Comparison of ENCODE assay signal across 18 cellular contexts in genomic region chr20:47297746-47298145, GRCh38. TPM values are rescaled to one million over a fixed set of nuclear protein-coding genes. Genes with fewer than 3 reads are reported as not detected.
DNase-seq lines count a peak whose midpoint lies in the region; ATAC-seq and TF ChIP-seq lines count a peak whose summit lies in the region.
"Had no signal": no experiment of that assay in that cellular context is flagged by ENCODE, and none has a peak within 500 bp of the region (broad histone marks: within the 10 kb centered on the region; RNA-seq: fewer than 3 reads in every experiment).

No MANE protein-coding gene starts in this region.

- H3K18ac ChIP-seq in trophoblast cell (ENCODE audit: low read length): no peak overlapping the region

- H3K14ac ChIP-seq in trophoblast cell (ENCODE audit: low read length): no peak overlapping the region

- no peak overlapping the region for H3K4me3 ChIP-seq in trophoblast cell (ENCODE audit: low read depth, low read length)
- H3K4me3 ChIP-seq: Peyer's patch had no signal

- H3K4ac ChIP-seq in trophoblast cell (ENCODE audit: low read depth, low read length): peak overlapping the region; percentile 86

- no peak for ATAC-seq in left ventricle myocardium superior

- no CpG with 5 or more reads among the region's 4 CpGs for WGBS in trophoblast cell (ENCODE audit: extremely low coverage, insufficient coverage, insufficient read length)

- H3K4me2 ChIP-seq in trophoblast cell (ENCODE audit: low read length): no peak overlapping the region

- peak overlapping the region; percentile 51 for H3K27ac Mint-ChIP-seq in dendritic cell treated with granulocyte-macrophage colony-stimulating factor and Interleukin-4, amounts not matched to agents 40 ng/mL and 50 ng/mL, for 4 days
- H3K27ac Mint-ChIP-seq in osteocyte (ENCODE audit: unreplicated experiment): no peak overlapping the region
- no peak overlapping the region for H3K27ac Mint-ChIP-seq in activated CD4-positive, alpha-beta memory T cell treated with anti-CD3 and anti-CD28 coated beads for 36 hours

- peaks cover 99% of the 10 kb centered on the region for H3K36me3 Mint-ChIP-seq in dendritic cell treated with granulocyte-macrophage colony-stimulating factor and Interleukin-4, amounts not matched to agents 40 ng/mL and 50 ng/mL, for 4 days (ENCODE audit: low read depth)
- peaks cover 55% of the 10 kb centered on the region for H3K36me3 Mint-ChIP-seq in osteocyte (ENCODE audit: unreplicated experiment)
- peaks cover 41% of the 10 kb centered on the region for H3K36me3 Mint-ChIP-seq in activated CD4-positive, alpha-beta memory T cell treated with anti-CD3 and anti-CD28 coated beads for 36 hours

- peak overlapping the region; percentile 58 for H2BK5ac ChIP-seq in trophoblast cell (ENCODE audit: low read depth, low read length, poor library complexity)

- H3K27ac ChIP-seq in trophoblast cell (ENCODE audit: low read depth, low read length): no peak overlapping the region
- H3K27ac ChIP-seq: C4-2B, Peyer's patch had no signal

- no peak overlapping the region for H3K9ac ChIP-seq in trophoblast cell (ENCODE audit: low read length)

- H2AFZ ChIP-seq in trophoblast cell (ENCODE audit: insufficient read depth, low read length, poor library complexity): no peak overlapping the region

- peak; percentile 10 for DNase-seq in left ventricle myocardium superior
- DNase-seq in cardiac septum (ENCODE audit: low spot score): no peak
- DNase-seq in trophoblast cell: no peak
- no peak for DNase-seq in osteocyte (ENCODE audit: extremely low spot score, unreplicated experiment)
- DNase-seq in NCI-H510A (lab: John Stamatoyannopoulos, UW): no peak
- DNase-seq in activated CD4-positive, alpha-beta memory T cell treated with anti-CD3 and anti-CD28 coated beads for 36 hours: no peak
- DNase-seq in superior temporal gyrus (ENCODE audit: extremely low spot score): no peak
- DNase-seq: COR-L47, Karpas-422, MM.1S, NCI-H1105, NCI-H1694 treated with DMSO at 0.1 percent for 48 hours, NCI-H2171, NCI-H82, Peyer's patch, SIG-M5 had no signal

- H3K79me1 ChIP-seq in trophoblast cell (ENCODE audit: low read length): peaks cover 4% of the 10 kb centered on the region

- no peaks in the 10 kb centered on the region for H3K27me3 Mint-ChIP-seq in dendritic cell treated with granulocyte-macrophage colony-stimulating factor and Interleukin-4, amounts not matched to agents 40 ng/mL and 50 ng/mL, for 4 days
- H3K27me3 Mint-ChIP-seq in osteocyte (ENCODE audit: unreplicated experiment): no peaks in the 10 kb centered on the region
- no peaks in the 10 kb centered on the region for H3K27me3 Mint-ChIP-seq in activated CD4-positive, alpha-beta memory T cell treated with anti-CD3 and anti-CD28 coated beads for 36 hours

- H4K91ac ChIP-seq in trophoblast cell (ENCODE audit: low read depth, low read length): peak overlapping the region; percentile 42

- no peak overlapping the region for H3K23ac ChIP-seq in trophoblast cell (ENCODE audit: low read length)

- peak overlapping the region; percentile 26 for H4K12ac ChIP-seq in trophoblast cell (ENCODE audit: low read depth, low read length)

- TF ChIP-seq CTCF in osteocyte (IDR thresholded peaks at IDR 0.05): no peak

- no peaks in the 10 kb centered on the region for H3K27me3 ChIP-seq in trophoblast cell (ENCODE audit: insufficient read depth, low read length)
- H3K27me3 ChIP-seq: Peyer's patch had no signal

- H3K9me3 ChIP-seq in trophoblast cell (ENCODE audit: insufficient read depth, low read depth, low read length): no peaks in the 10 kb centered on the region
- H3K9me3 ChIP-seq: Peyer's patch had no signal

- H2BK12ac ChIP-seq in trophoblast cell (ENCODE audit: low read length): peak overlapping the region; percentile 43

- peaks cover 18 to 38% of the 10 kb centered on the region in 2 experiments for H3K36me3 ChIP-seq in trophoblast cell (ENCODE audit: control insufficient read depth in 1 of 2, insufficient read depth in 2 of 2, low read length in 2 of 2)

- peaks cover 16% of the 10 kb centered on the region for H3K4me1 Mint-ChIP-seq in dendritic cell treated with granulocyte-macrophage colony-stimulating factor and Interleukin-4, amounts not matched to agents 40 ng/mL and 50 ng/mL, for 4 days (ENCODE audit: low read depth)
- peaks cover 32% of the 10 kb centered on the region for H3K4me1 Mint-ChIP-seq in osteocyte (ENCODE audit: unreplicated experiment)
- H3K4me1 Mint-ChIP-seq in activated CD4-positive, alpha-beta memory T cell treated with anti-CD3 and anti-CD28 coated beads for 36 hours (ENCODE audit: low read depth): peaks cover 12% of the 10 kb centered on the region

- intact Hi-C loops in left ventricle myocardium superior (cut with micrococcal nuclease) (no loop called here), cardiac septum (cut with DNase I) (no loop called here)
- intact Hi-C loops in dendritic cell treated with granulocyte-macrophage colony-stimulating factor and Interleukin-4, amounts not matched to agents 40 ng/mL and 50 ng/mL, for 4 days (cut with micrococcal nuclease): loop anchor here (5.0 to 10.0 kb wide), 2 partner anchors 85 to 327 kb away; no protein-coding TSS in a partner anchor
- intact Hi-C loops in activated CD4-positive, alpha-beta memory T cell treated with anti-CD3 and anti-CD28 coated beads for 36 hours (cut with micrococcal nuclease): no loop called here

- POLR2A ChIA-PET in activated CD4-positive, alpha-beta memory T cell treated with anti-CD3 and anti-CD28 coated beads for 36 hours (lab: Charles Lee): no interaction called here

- H3K4me3 Mint-ChIP-seq in dendritic cell treated with granulocyte-macrophage colony-stimulating factor and Interleukin-4, amounts not matched to agents 40 ng/mL and 50 ng/mL, for 4 days: no peak overlapping the region
- H3K4me3 Mint-ChIP-seq in osteocyte (ENCODE audit: unreplicated experiment): no peak overlapping the region
- H3K4me3 Mint-ChIP-seq in activated CD4-positive, alpha-beta memory T cell treated with anti-CD3 and anti-CD28 coated beads for 36 hours: no peak overlapping the region

- H2AK5ac ChIP-seq in trophoblast cell (ENCODE audit: low read length): no peak overlapping the region

- H4K8ac ChIP-seq in trophoblast cell (ENCODE audit: low read depth, low read length): no peak overlapping the region

- no peak overlapping the region for H2BK120ac ChIP-seq in trophoblast cell (ENCODE audit: insufficient read depth, low read length, poor library complexity)

- H3K4me1 ChIP-seq in trophoblast cell (ENCODE audit: control insufficient read depth in 1 of 2, insufficient read depth in 2 of 2, low read length in 2 of 2): peaks cover 0 to under 1% of the 10 kb centered on the region in 2 experiments
- H3K4me1 ChIP-seq: Peyer's patch had no signal

- peaks cover under 1% of the 10 kb centered on the region for H3K79me2 ChIP-seq in trophoblast cell (ENCODE audit: control insufficient read depth, insufficient read depth, low read length, poor library complexity)

- no peaks in the 10 kb centered on the region for H3K9me3 Mint-ChIP-seq in dendritic cell treated with granulocyte-macrophage colony-stimulating factor and Interleukin-4, amounts not matched to agents 40 ng/mL and 50 ng/mL, for 4 days
- H3K9me3 Mint-ChIP-seq in osteocyte (ENCODE audit: unreplicated experiment): no peaks in the 10 kb centered on the region
- no peaks in the 10 kb centered on the region for H3K9me3 Mint-ChIP-seq in activated CD4-positive, alpha-beta memory T cell treated with anti-CD3 and anti-CD28 coated beads for 36 hours

- CTCF ChIA-PET in activated CD4-positive, alpha-beta memory T cell treated with anti-CD3 and anti-CD28 coated beads for 36 hours (lab: Charles Lee): interaction anchor here (5.1 kb wide), 1 partner anchor 86 kb away, joined by 26 read pairs; no protein-coding TSS in a partner anchor

RNA-seq across cellular contexts. Expression of gene ZMYND8, which starts 58.8 kb away (rescaled TPM):
- 40.1 TPM for total RNA-seq in left ventricle myocardium superior
- 25.7 TPM for total RNA-seq in cardiac septum
- 44.5 and 45.1 TPM in 2 replicates for polyA plus RNA-seq in trophoblast cell (2013)
- 96.5 and 111 TPM in 2 replicates for total RNA-seq in osteocyte
- total RNA-seq in activated CD4-positive, alpha-beta memory T cell treated with anti-CD3 and anti-CD28 coated beads for 36 hours: 10 to 100 TPM; 28.1 to 29.6 TPM
